ENCODE assay signal across 15 cellular contexts in the genomic region with DNA sequence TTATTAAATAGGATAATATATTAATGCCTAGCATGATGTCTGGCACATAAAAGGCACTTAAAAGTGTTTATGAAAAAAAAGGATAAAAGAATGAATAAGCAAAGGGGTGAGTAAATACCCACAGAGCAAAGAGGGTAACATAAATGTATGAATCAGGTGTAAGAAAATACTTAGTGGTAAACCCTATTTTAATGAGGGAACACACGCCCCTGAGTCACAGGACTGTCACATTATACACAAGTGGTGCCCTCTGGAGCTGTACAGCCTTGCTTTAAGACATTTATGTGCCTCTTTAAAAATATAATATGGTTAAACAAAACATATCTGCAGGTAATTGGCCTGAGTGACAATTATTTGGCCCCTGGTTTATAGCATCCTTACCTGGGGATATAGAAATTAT.
DNase-seq lines count a peak whose midpoint lies in the region; ATAC-seq and TF ChIP-seq lines count a peak whose summit lies in the region.
"Had no signal": no experiment of that assay in that cellular context is flagged by ENCODE, and none has a peak within 500 bp of the region (broad histone marks: within the 10 kb centered on the region; RNA-seq: fewer than 3 reads in every experiment).

No MANE protein-coding gene starts in this region.

- BruUV-seq in PC-3 (replicated peaks; lab: Mats Ljungman, UMichigan): no TSS peak

- H3K36me3 ChIP-seq in PC-3 (ENCODE audit: low read depth, low read length) (no peaks in the 10 kb centered on the region), smooth muscle cell (ENCODE audit: low read depth) (no peaks in the 10 kb centered on the region)

- intact Hi-C loops in PC-3 (cut with micrococcal nuclease): no loop called here

- H3K36me3 Mint-ChIP-seq in osteocyte (ENCODE audit: unreplicated experiment): peaks cover 2% of the 10 kb centered on the region
- H3K36me3 Mint-ChIP-seq: IgD-negative memory B cell had no signal

- H3K9me3 ChIP-seq in PC-3 (ENCODE audit: low read length) (no peaks in the 10 kb centered on the region), smooth muscle cell (replicated peaks; ENCODE audit: low read depth) (no peaks in the 10 kb centered on the region)

- H3K27me3 ChIP-seq in PC-3 (ENCODE audit: low read length) (no peaks in the 10 kb centered on the region; the same call in 1 of the 2 replicates), smooth muscle cell (ENCODE audit: low read depth) (no peaks in the 10 kb centered on the region)

- 77% methylated on average over 1 of the region's 1 CpG for WGBS in smooth muscle cell (ENCODE audit: low lambda C conversion rate)

- POLR2A ChIA-PET in PC-3 (lab: Charles Lee; ENCODE audit: unreplicated experiment): no interaction called here

- peaks cover 5% of the 10 kb centered on the region for H3K27me3 Mint-ChIP-seq in osteocyte (ENCODE audit: unreplicated experiment)
- H3K27me3 Mint-ChIP-seq: B cell had no signal

- no peak overlapping the region for H3K27ac Mint-ChIP-seq in osteocyte (ENCODE audit: unreplicated experiment)
- H3K27ac Mint-ChIP-seq: B cell; CD4-positive, alpha-beta T cell; IgD-negative memory B cell had no signal

- H4K20me1 ChIP-seq in PC-3 (ENCODE audit: low read length) (no peaks in the 10 kb centered on the region), smooth muscle cell (ENCODE audit: low read depth) (no peaks in the 10 kb centered on the region)

- peak; percentile 22 for DNase-seq in HCEC 1CT
- DNase-seq in PC-3: peak; percentile 31
- peak; percentile 20 for DNase-seq in epithelial cell of esophagus (ENCODE audit: low read depth)
- DNase-seq in smooth muscle cell (lab: John Stamatoyannopoulos, UW; ENCODE audit: unreplicated experiment): no peak
- no peak for DNase-seq in osteocyte (ENCODE audit: extremely low spot score, unreplicated experiment)
- DNase-seq in T-helper 9 cell: no peak
- DNase-seq: C1 segment of cervical spinal cord; CD4-positive, alpha-beta T cell; DMS79; EL; GDM1 had no signal

- H3K4me1 Mint-ChIP-seq in osteocyte (ENCODE audit: unreplicated experiment): no peaks in the 10 kb centered on the region
- H3K4me1 Mint-ChIP-seq: B cell, IgD-negative memory B cell had no signal

- CTCF ChIA-PET in PC-3 (lab: Charles Lee): no interaction called here

- no peak overlapping the region for H3K9ac ChIP-seq in PC-3 (ENCODE audit: low read length)
- H3K9ac ChIP-seq in smooth muscle cell (ENCODE audit: low read depth): no peak overlapping the region

- no peak overlapping the region for H3K4me3 Mint-ChIP-seq in osteocyte (ENCODE audit: unreplicated experiment)
- H3K4me3 Mint-ChIP-seq: B cell; CD4-positive, alpha-beta T cell; IgD-negative memory B cell had no signal

- no peak for TF ChIP-seq CTCF in PC-3 (conservative IDR thresholded peaks at IDR 0.05; ENCODE audit: low read depth, low read length)
- no peak for TF ChIP-seq CTCF in epithelial cell of esophagus (IDR thresholded peaks at IDR 0.05; ENCODE audit: insufficient read depth, low read depth, low read length, missing control alignments)
- TF ChIP-seq CTCF in smooth muscle cell (IDR thresholded peaks at IDR 0.05; ENCODE audit: borderline replicate concordance, insufficient read depth, poor library complexity, severe bottlenecking): no peak
- TF ChIP-seq CTCF in osteocyte (IDR thresholded peaks at IDR 0.05): no peak

- H3K27ac ChIP-seq in PC-3 (ENCODE audit: low read length): no peak overlapping the region
- H3K27ac ChIP-seq in smooth muscle cell (ENCODE audit: low read depth): no peak overlapping the region

- H2AFZ ChIP-seq in PC-3 (ENCODE audit: low read length) (no peak overlapping the region), smooth muscle cell (ENCODE audit: low read depth) (no peak overlapping the region)

- ATAC-seq in PC-3 (peak; percentile 81), GM18519 (IDR thresholded peaks at IDR 0.05; ENCODE audit: low FRiP score, unreplicated experiment) (no peak)
- ATAC-seq: HCT116 had no signal

- no peak overlapping the region for H3K4me3 ChIP-seq in PC-3 (ENCODE audit: low read length)
- no peak overlapping the region for H3K4me3 ChIP-seq in epithelial cell of esophagus (ENCODE audit: low read length)
- H3K4me3 ChIP-seq in smooth muscle cell: no peak overlapping the region

- H3K79me2 ChIP-seq in PC-3 (ENCODE audit: low read length): no peaks in the 10 kb centered on the region
- no peaks in the 10 kb centered on the region for H3K79me2 ChIP-seq in smooth muscle cell (ENCODE audit: low read depth)

- H3K9me3 Mint-ChIP-seq in osteocyte (ENCODE audit: unreplicated experiment): no peaks in the 10 kb centered on the region
- H3K9me3 Mint-ChIP-seq: CD4-positive, alpha-beta T cell; IgD-negative memory B cell had no signal

- H3K9me2 ChIP-seq in PC-3 (replicated peaks; ENCODE audit: low read length): no peaks in the 10 kb centered on the region

- H3K4me2 ChIP-seq in PC-3 (ENCODE audit: low read length) (no peak overlapping the region), smooth muscle cell (no peak overlapping the region)

- H3F3A ChIP-seq in PC-3 (ENCODE audit: low read length, unreplicated experiment) (no peaks in the 10 kb centered on the region), smooth muscle cell (ENCODE audit: low read depth) (no peaks in the 10 kb centered on the region)

- H3K4me1 ChIP-seq in PC-3 (ENCODE audit: insufficient read depth, low read length) (no peaks in the 10 kb centered on the region), smooth muscle cell (ENCODE audit: low read depth) (no peaks in the 10 kb centered on the region)

Comparison
In these comparisons a context has a peak if more than half of its experiments do, and no peak if none do; other contexts are left out.
1. DNase-seq: peak in HCEC 1CT (single experiment), PC-3 (single experiment) and epithelial cell of esophagus (single experiment); none in smooth muscle cell (single experiment), osteocyte (single experiment) and T-helper 9 cell (single experiment).